In genomic region chr12:121800694-121801600, GRCh38 we compare ENCODE assay signal across 8 cellular contexts. TPM values are rescaled to one million over a fixed set of nuclear protein-coding genes. Genes with fewer than 3 reads are reported as not detected.
DNase-seq lines count a peak whose midpoint lies in the region; ATAC-seq and TF ChIP-seq lines count a peak whose summit lies in the region.

No MANE protein-coding gene starts in this region.

- H3K4me3 Mint-ChIP-seq in CD4-positive, alpha-beta T cell, result peak overlapping the region; percentile 99
- peak overlapping the region; percentile 87 to 95 (median 92) for H3K4me3 Mint-ChIP-seq in nephron

- TF ChIP-seq CTCF in CD4-positive, alpha-beta T cell (IDR thresholded peaks at IDR 0.05), result no peak
- TF ChIP-seq CTCF in HFF-Myc (IDR thresholded peaks at IDR 0.05; ENCODE audit: low read depth, low read length, missing control alignments) (no peak), Peyer's patch (IDR thresholded peaks at IDR 0.05) (no peak), foreskin fibroblast (IDR thresholded peaks at IDR 0.05; ENCODE audit: low read depth, low read length) (no peak), nephron (IDR thresholded peaks at IDR 0.05; ENCODE audit: unreplicated experiment in 3 of 3) (no peak)

- peak; percentile 84 to 86 for TF ChIP-seq POLR2A in Peyer's patch (IDR thresholded peaks at IDR 0.05)

- H3K36me3 Mint-ChIP-seq in CD4-positive, alpha-beta T cell (ENCODE audit: low read depth), result peaks cover 60% of the 10 kb centered on the region
- H3K36me3 Mint-ChIP-seq in nephron (ENCODE audit: low read depth), result peaks cover 25% of the 10 kb centered on the region

- peak overlapping the region; percentile 96 for H3K27ac ChIP-seq in CD4-positive, alpha-beta T cell (ENCODE audit: low read depth, low read length)
- H3K27ac ChIP-seq in Peyer's patch (peak overlapping the region; percentile 100), urinary bladder (ENCODE audit: low read depth) (peak overlapping the region; percentile 100)

- intact Hi-C loops in CD4-positive, alpha-beta T cell (cut with DNase I, micrococcal nuclease), result no loop called here

- H3K27me3 ChIP-seq in CD4-positive, alpha-beta T cell (ENCODE audit: control insufficient read depth, insufficient read depth, low read length), result no peaks in the 10 kb centered on the region
- no peaks in the 10 kb centered on the region for H3K27me3 ChIP-seq in Peyer's patch

- ATAC-seq in CD4-positive, alpha-beta T cell (ENCODE audit: poor library complexity), result peak; percentile 10
- no peak for ATAC-seq in GM21825 (IDR thresholded peaks at IDR 0.05; ENCODE audit: unreplicated experiment)

- H3K36me3 ChIP-seq in Peyer's patch (peaks cover 0 to 3% (median 0%) of the 10 kb centered on the region in 3 donors), urinary bladder (ENCODE audit: insufficient read depth) (no peaks in the 10 kb centered on the region)

- H3K27me3 Mint-ChIP-seq in CD4-positive, alpha-beta T cell, result no peaks in the 10 kb centered on the region
- no peaks in the 10 kb centered on the region for H3K27me3 Mint-ChIP-seq in nephron (ENCODE audit: low read depth)

- CTCF ChIA-PET in CD4-positive, alpha-beta T cell (lab: Charles Lee), result interaction anchor here (14.7 to 16.5 kb wide), 2 partner anchors 5 to 9 kb away, joined by 746 read pairs; partner anchors contain the start of genes RHOF and SETD1B

- no peaks in the 10 kb centered on the region for H3K9me3 ChIP-seq in CD4-positive, alpha-beta T cell (ENCODE audit: control insufficient read depth, low read length)
- H3K9me3 ChIP-seq in Peyer's patch, result no peaks in the 10 kb centered on the region

- H3K4me1 ChIP-seq in Peyer's patch, result peaks cover 3 to 38% (median 10%) of the 10 kb centered on the region in 4 donors
- H3K4me1 ChIP-seq in urinary bladder (ENCODE audit: insufficient read depth), result peaks cover 3% of the 10 kb centered on the region

- peaks cover 37% of the 10 kb centered on the region for H3K4me1 Mint-ChIP-seq in CD4-positive, alpha-beta T cell (ENCODE audit: low read depth)
- H3K4me1 Mint-ChIP-seq in nephron, result peaks cover 28% of the 10 kb centered on the region

- DNase-seq in CD4-positive, alpha-beta T cell, result peak; percentile 62 to 76 (median 70)
- no peak for DNase-seq in HFF-Myc (ENCODE audit: extremely low read depth, low read depth)
- peak in 2 of 3 donors; percentile 90 for DNase-seq in Peyer's patch
- peak; percentile 74 for DNase-seq in activated naive CD4-positive, alpha-beta T cell treated with Interleukin-2 at 50 U/mL for 16 hours
- DNase-seq in foreskin fibroblast, result peak; percentile 86 to 94

- under 1% methylated on average over 86 of the region's 86 CpGs for WGBS in urinary bladder

- peak overlapping the region; percentile 98 for H3K27ac Mint-ChIP-seq in CD4-positive, alpha-beta T cell
- peak overlapping the region; percentile 99 to 100 (median 100) for H3K27ac Mint-ChIP-seq in nephron

- H3K4me3 ChIP-seq in HFF-Myc (replicated peaks; ENCODE audit: low read depth, low read length) (peak overlapping the region; percentile 63), Peyer's patch (peak overlapping the region; percentile 82 to 93 (median 88)), foreskin fibroblast (ENCODE audit: low read depth in 1 of 2, low read length in 2 of 2) (peak overlapping the region; percentile 66 to 82), urinary bladder (ENCODE audit: low read depth, low read length) (peak overlapping the region; percentile 97)

- POLR2A ChIA-PET in CD4-positive, alpha-beta T cell (lab: Charles Lee), result interaction anchor here (0.6 to 34.6 kb wide), 24 partner anchors 2 to 1600 kb away, joined by 3 to 1869 read pairs (median 6); partner anchors contain the start of genes CAMKK2, CFAP251, DIABLO and KDM2B

- H3K9me3 Mint-ChIP-seq in CD4-positive, alpha-beta T cell, result no peaks in the 10 kb centered on the region
- H3K9me3 Mint-ChIP-seq in nephron, result no peaks in the 10 kb centered on the region

RNA-seq across cellular contexts. Expression of gene SETD1B, which starts 2.9 kb away (rescaled TPM):
- 100 to 1,000 TPM; 146 to 151 TPM for total RNA-seq in CD4-positive, alpha-beta T cell
- total RNA-seq in Peyer's patch, result 10 to 100 TPM; 15.4 to 30.5 (median 25.3) TPM
- total RNA-seq in urinary bladder, result 4.3 TPM
- polyA plus RNA-seq in urinary bladder, result 25.3 TPM

RNA-seq across cellular contexts. Expression of gene RHOF, which starts 7.5 kb away (rescaled TPM):
- total RNA-seq in CD4-positive, alpha-beta T cell, result 100 to 1,000 TPM; 155 to 164 TPM
- 100 to 1,000 TPM in 2 of 4 donors, 10 to 100 TPM in 2; 31.4 to 134 (median 91.0) TPM for total RNA-seq in Peyer's patch
- 11.7 TPM for total RNA-seq in urinary bladder
- 7.9 TPM for polyA plus RNA-seq in urinary bladder

RNA-seq across cellular contexts. Expression of gene HPD, which starts 57.7 kb away (rescaled TPM):
- total RNA-seq in CD4-positive, alpha-beta T cell, result not detected
- total RNA-seq in Peyer's patch (not detected), urinary bladder (not detected)
- 4.0 TPM for polyA plus RNA-seq in urinary bladder

Comparison
In these comparisons a context has a peak if more than half of its experiments do, and no peak if none do; other contexts are left out.
1. RNA of gene SETD1B, which starts 2.9 kb away (total RNA-seq): 146 to 151 TPM in CD4-positive, alpha-beta T cell; 15.4 to 30.5 TPM in Peyer's patch and 4.3 TPM in urinary bladder (single experiment); every median in the first group is over 4 times any median in the second.
2. Peak in every context shown above with its lines, with median percentiles within 50 percentile points of each other: H3K27ac ChIP-seq and H3K4me3 ChIP-seq.